Comparison of ENCODE assay signal across 19 cellular contexts in genomic region chr9:16540996-16541668, GRCh38.
DNase-seq lines count a peak whose midpoint lies in the region; ATAC-seq and TF ChIP-seq lines count a peak whose summit lies in the region.
"Had no signal": no experiment of that assay in that cellular context is flagged by ENCODE, and none has a peak within 500 bp of the region (broad histone marks: within the 10 kb centered on the region; RNA-seq: fewer than 3 reads in every experiment).

No MANE protein-coding gene starts in this region.

- DNase-seq in A172 (ENCODE audit: low spot score) (peak; percentile 36), astrocyte of the cerebellum (ENCODE audit: low read depth) (peak; percentile 49), kidney tubule cell (ENCODE audit: low spot score) (peak; percentile 50), NCI-H1105 treated with DMSO at 0.1 percent for 48 hours (lab: John Stamatoyannopoulos, UW) (no peak)
- no peak for DNase-seq in activated CD4-positive, alpha-beta T cell treated with anti-CD3 and anti-CD28 coated beads for 48 hours
- DNase-seq: activated CD4-positive, alpha-beta T cell treated with anti-CD3 and anti-CD28 coated beads for 36 hours; activated naive CD4-positive, alpha-beta T cell treated with anti-CD3 and anti-CD28 coated beads, Interleukin-2, amount 10 ng/mL, durations not matched to agents 7 days and 5 days; CD4-positive, alpha-beta T cell; left colon; NCI-H1694; T1000; tibial artery had no signal

- H3K36me3 ChIP-seq in HEK293 (ENCODE audit: control insufficient read depth in 2 of 2, insufficient read depth in 1 of 2, low read length in 2 of 2), result no peaks in the 10 kb centered on the region
- H3K36me3 ChIP-seq: SJSA1, tibial artery had no signal

- ATAC-seq in GM19467 (IDR thresholded peaks at IDR 0.05; ENCODE audit: unreplicated experiment), result no peak
- no peak for ATAC-seq in HG03457 (IDR thresholded peaks at IDR 0.05; ENCODE audit: unreplicated experiment)
- ATAC-seq: A549; activated CD4-positive, alpha-beta T cell treated with anti-CD3 and anti-CD28 coated beads for 36 hours; left colon; stimulated activated effector memory CD8-positive, alpha-beta T cell treated with anti-CD3 and anti-CD28 coated beads, Interleukin-12 subunit alpha, Interleukin-12 subunit beta, amount 100 ng/mL, for 72 hours had no signal

- POLR2A ChIA-PET in HEK293 (lab: Yijun Ruan, JAX), result no interaction called here

- no peak overlapping the region for H3K27ac ChIP-seq in HEK293 (ENCODE audit: extremely low read depth, low read depth, low read length)
- H3K27ac ChIP-seq: SJSA1, tibial artery had no signal

- H3K4me3 ChIP-seq in HEK293 (ENCODE audit: low read depth, low read length), result no peak overlapping the region
- no peak overlapping the region for H3K4me3 ChIP-seq in astrocyte of the cerebellum (ENCODE audit: low read depth, low read length)
- H3K4me3 ChIP-seq: A549, SJSA1, smooth muscle cell, tibial artery had no signal

- TF ChIP-seq CTCF in HEK293 (tag by site-specific recombination; IDR thresholded peaks at IDR 0.05) (no peak), astrocyte of the cerebellum (IDR thresholded peaks at IDR 0.05; ENCODE audit: low read depth, low read length, missing control alignments) (no peak)

- H3K4me1 ChIP-seq in HEK293 (ENCODE audit: control insufficient read depth, insufficient read depth, low read length), result peaks cover 6% of the 10 kb centered on the region; the same call in 1 of the 2 replicates

- in situ Hi-C loops in astrocyte of the cerebellum (cut with HindIII; ENCODE audit: low sequenced_read_pairs), result loop anchor here (10.0 kb wide), 2 partner anchors 116 to 196 kb away; no protein-coding TSS in a partner anchor

- no peaks in the 10 kb centered on the region for H3K9me3 ChIP-seq in HEK293 (ENCODE audit: control insufficient read depth, insufficient read depth, low read depth, low read length)
- H3K9me3 ChIP-seq: A549, SJSA1, tibial artery had no signal

- CTCF ChIA-PET in HEK293 (lab: Yijun Ruan, JAX), result interaction anchor here (0.6 kb wide), 1 partner anchor 825 kb away, joined by 3 read pairs; no protein-coding TSS in a partner anchor

TF ChIP-seq in HEK293, 187 proteins besides CTCF, POLR2A, EP300 and RAD21:
- no peak for TF ChIP-seq ZSCAN23 (tag by site-specific recombination; IDR thresholded peaks at IDR 0.05)
- TF ChIP-seq PRDM6 (tag by site-specific recombination; IDR thresholded peaks at IDR 0.05), result peak; percentile 29; the same call in 1 of the 2 replicates
- TF ChIP-seq OSR2 (tag by site-specific recombination; IDR thresholded peaks at IDR 0.05), result peak; percentile 18; the same call in 1 of the 2 replicates
- TF ChIP-seq ZIC2 (tag by site-specific recombination; IDR thresholded peaks at IDR 0.05), result 0 out of 2 replicates have a peak, but pooled peaks have one; percentile 10

Comparison
In these comparisons a context has a peak if more than half of its experiments do, and no peak if none do; other contexts are left out.
1. DNase-seq: peak in A172 (single experiment), astrocyte of the cerebellum (single experiment) and kidney tubule cell (single experiment); none in activated CD4-positive, alpha-beta T cell treated with anti-CD3 and anti-CD28 coated beads for 48 hours (single experiment) and NCI-H1105 treated with DMSO at 0.1 percent for 48 hours (single experiment).